ENCODE assay signal across 1 cellular context in genomic region chr2:54772531-54772930, GRCh38.
TF ChIP-seq lines count a peak whose summit lies in the region.

No MANE protein-coding gene starts in this region.

TF ChIP-seq in endothelial cell of umbilical vein, 7 proteins besides CTCF, POLR2A, EP300 and RAD21 (continued from another document):
- TF ChIP-seq MYC (IDR thresholded peaks at IDR 0.05; ENCODE audit: low read depth, low read length) (no peak), EZH2 (IDR thresholded peaks at IDR 0.05; ENCODE audit: borderline replicate concordance, low read depth, low read length, severe bottlenecking) (no peak), GATA2 (IDR thresholded peaks at IDR 0.05; ENCODE audit: insufficient read depth, insufficient read length, low read depth, low read length) (no peak), POLR2AphosphoS5 (IDR thresholded peaks at IDR 0.05; ENCODE audit: insufficient read depth, low read depth, low read length) (no peak)
